In genomic region chr16:78505544-78506371, GRCh38 we compare ENCODE assay signal across 1 cellular context.
A peak's percentile ranks its signal among the peaks of the same experiment; 100 is the strongest.
TF ChIP-seq lines count a peak whose summit lies in the region.

No MANE protein-coding gene starts in this region.

TF ChIP-seq in HepG2, 621 proteins besides CTCF, POLR2A, EP300 and RAD21 (continued from another document):
- no peak for TF ChIP-seq PRPF4 (IDR thresholded peaks at IDR 0.05; ENCODE audit: low read depth, low read length, poor library complexity, severe bottlenecking)
- no peak; the same call in 1 of the 2 replicates for TF ChIP-seq YEATS2 (CRISPR knock-in tag; IDR thresholded peaks at IDR 0.05; ENCODE audit: borderline replicate concordance)
- TF ChIP-seq SYNCRIP (IDR thresholded peaks at IDR 0.05; ENCODE audit: insufficient read depth, low read depth, low read length), result no peak
- TF ChIP-seq ZNF850 (CRISPR knock-in tag; conservative IDR thresholded peaks at IDR 0.05), result no peak
- TF ChIP-seq KLF13 (CRISPR knock-in tag; IDR thresholded peaks at IDR 0.05), result no peak
- no peak for TF ChIP-seq NKX3-1 (CRISPR knock-in tag; IDR thresholded peaks at IDR 0.05)
- no peak for TF ChIP-seq NCOA2 (CRISPR knock-in tag; IDR thresholded peaks at IDR 0.05)
- TF ChIP-seq ZNF775 (CRISPR knock-in tag; IDR thresholded peaks at IDR 0.05; ENCODE audit: borderline replicate concordance), result no peak
- TF ChIP-seq ZNF557 (CRISPR knock-in tag; IDR thresholded peaks at IDR 0.05), result 0 out of 2 replicates have a peak, but pooled peaks have one; percentile 66
- TF ChIP-seq ZNF484 (CRISPR knock-in tag; IDR thresholded peaks at IDR 0.05; ENCODE audit: borderline replicate concordance, low read depth), result no peak
- TF ChIP-seq ZBTB33 (CRISPR knock-in tag; IDR thresholded peaks at IDR 0.05), result no peak
- TF ChIP-seq ZUFSP (CRISPR knock-in tag; IDR thresholded peaks at IDR 0.05; ENCODE audit: borderline replicate concordance), result no peak
- TF ChIP-seq GABPB1 (CRISPR knock-in tag; IDR thresholded peaks at IDR 0.05), result peak; percentile 21; the same call in 1 of the 2 replicates
- no peak for TF ChIP-seq SETDB1 (CRISPR knock-in tag; IDR thresholded peaks at IDR 0.05; ENCODE audit: borderline replicate concordance)
- no peak for TF ChIP-seq ZNF780A (CRISPR knock-in tag; IDR thresholded peaks at IDR 0.05)
- no peak for TF ChIP-seq THAP11 (CRISPR knock-in tag; IDR thresholded peaks at IDR 0.05)
- no peak for TF ChIP-seq ZBTB8A (CRISPR knock-in tag; IDR thresholded peaks at IDR 0.05; ENCODE audit: borderline replicate concordance, low read depth)
- peak; percentile 89 for TF ChIP-seq ZNF687 (CRISPR knock-in tag; IDR thresholded peaks at IDR 0.05)
- no peak for TF ChIP-seq HMGA1 (CRISPR knock-in tag; conservative IDR thresholded peaks at IDR 0.05)
- TF ChIP-seq NBN (conservative IDR thresholded peaks at IDR 0.05), result no peak
- no peak for TF ChIP-seq HNRNPL (IDR thresholded peaks at IDR 0.05; ENCODE audit: low read depth, low read length)
- 0 out of 2 replicates have a peak, but pooled peaks have one; percentile 44 for TF ChIP-seq NR2F6 (IDR thresholded peaks at IDR 0.05)
- peak; percentile 33; the same call in 1 of the 2 replicates for TF ChIP-seq NR2F6 (CRISPR knock-in tag; IDR thresholded peaks at IDR 0.05)
- no peak for TF ChIP-seq MXD1 (CRISPR knock-in tag; IDR thresholded peaks at IDR 0.05)
- no peak for TF ChIP-seq ZNF740 (CRISPR knock-in tag; IDR thresholded peaks at IDR 0.05)
- no peak for TF ChIP-seq ZNF800 (CRISPR knock-in tag; IDR thresholded peaks at IDR 0.05)
- TF ChIP-seq PBX3 (CRISPR knock-in tag; IDR thresholded peaks at IDR 0.05; ENCODE audit: borderline replicate concordance), result 0 out of 2 replicates have a peak, but pooled peaks have one; percentile 35
- TF ChIP-seq ZNF276 (CRISPR knock-in tag; IDR thresholded peaks at IDR 0.05; ENCODE audit: low read depth), result peak; percentile 24; the same call in 1 of the 2 replicates
